Comparison of ENCODE assay signal across 9 cellular contexts in genomic region chr1:46370214-46370633, GRCh38. TPM values are rescaled to one million over a fixed set of nuclear protein-coding genes. Genes with fewer than 3 reads are reported as not detected.
DNase-seq lines count a peak whose midpoint lies in the region; ATAC-seq, FAIRE-seq and TF ChIP-seq lines count a peak whose summit lies in the region.
"Had no signal": no experiment of that assay in that cellular context is flagged by ENCODE, and none has a peak within 500 bp of the region (broad histone marks: within the 10 kb centered on the region; RNA-seq: fewer than 3 reads in every experiment).

No MANE protein-coding gene starts in this region.

- TF ChIP-seq POLR2A in HCT116 (IDR thresholded peaks at IDR 0.05; ENCODE audit: borderline replicate concordance, extremely low read depth, insufficient read depth, insufficient read length) = no peak

- H2AFZ ChIP-seq in HCT116 (ENCODE audit: low read depth, low read length, poor library complexity, severe bottlenecking) = no peak overlapping the region
- H2AFZ ChIP-seq in keratinocyte (ENCODE audit: control insufficient read depth, low read length) = peak overlapping the region; percentile 34

- H3K36me3 ChIP-seq in HCT116 (ENCODE audit: control insufficient read depth in 1 of 2, insufficient read depth in 2 of 2, low read length in 2 of 2) (peaks cover 5% of the 10 kb centered on the region in 2 experiments; a peak in 2 of 4 replicates), keratinocyte (ENCODE audit: control insufficient read depth in 2 of 2, extremely low read depth in 1 of 2, insufficient read depth in 2 of 2, low read length in 2 of 2) (peaks cover 0 to 2% of the 10 kb centered on the region in 2 experiments)

- RAD21 ChIA-PET in HCT116 (lab: Charles Lee; ENCODE audit: low non-redundant PET in 1 of 2, low total read pairs in 2 of 2, uncharacterized antibody in 2 of 2, unreplicated experiment in 2 of 2) = no interaction called here

- H3K4me1 ChIP-seq in HCT116 (ENCODE audit: control insufficient read depth in 1 of 2, insufficient read depth in 2 of 2, low read length in 2 of 2) (no peaks in the 10 kb centered on the region), keratinocyte (ENCODE audit: control insufficient read depth, extremely low read depth, insufficient read depth, low read length) (peaks cover 12% of the 10 kb centered on the region)
- H3K4me1 ChIP-seq: SJSA1 had no signal

- DNase-seq in GM10248 (ENCODE audit: extremely low spot score) = peak; percentile 44
- no peak for DNase-seq in HCT116 (ENCODE audit: low read depth, low spot score)
- DNase-seq in RKO (ENCODE audit: low spot score) = peak; percentile 41
- DNase-seq in keratinocyte (ENCODE audit: low read depth, low spot score) = peak; percentile 44
- DNase-seq in D721Med (ENCODE audit: insufficient read length, low spot score) = no peak
- no peak for DNase-seq in stimulated activated CD4-positive, alpha-beta T cell treated with anti-CD3 and anti-CD28 coated beads, Interleukin-4, amount 100 ng/mL, for 1 hour
- no peak for DNase-seq in occipital lobe (lab: John Stamatoyannopoulos, UW)

- intact Hi-C loops in HCT116 (cut with micrococcal nuclease) = no loop called here

- no TSS peak for BruUV-seq in HCT116 (replicated peaks; lab: Mats Ljungman, UMichigan)

- TF ChIP-seq CTCF in GM10248 (IDR thresholded peaks at IDR 0.05; ENCODE audit: control extremely low read depth, extremely low read depth, low read depth, missing control alignments) (no peak), HCT116 (IDR thresholded peaks at IDR 0.05 in 2 of 3, conservative IDR thresholded peaks at IDR 0.05 in 1 of 3; ENCODE audit: borderline replicate concordance in 1 of 3, insufficient read depth in 1 of 3, low read depth in 2 of 3, low read length in 2 of 3) (no peak), keratinocyte (optimal IDR thresholded peaks at IDR 0.05 in 1 of 3, IDR thresholded peaks at IDR 0.05 in 1 of 3, conservative IDR thresholded peaks at IDR 0.05 in 1 of 3; ENCODE audit: extremely low read depth in 1 of 3, insufficient read depth in 2 of 3, low read length in 3 of 3) (no peak), D721Med (IDR thresholded peaks at IDR 0.05; ENCODE audit: insufficient read depth, missing control alignments) (no peak)

- peak; percentile 51 for ATAC-seq in HCT116
- ATAC-seq in HG02588 (IDR thresholded peaks at IDR 0.05; ENCODE audit: unreplicated experiment) = no peak

- peak; percentile 86 for FAIRE-seq in keratinocyte (lab: Jason Lieb, UNC)
- FAIRE-seq in D721Med (lab: Jason Lieb, UNC) = no peak

- H3K9me3 ChIP-seq in HCT116 (ENCODE audit: control insufficient read depth in 1 of 2, insufficient read depth in 1 of 2, low read depth in 1 of 2, low read length in 2 of 2) (no peaks in the 10 kb centered on the region), keratinocyte (ENCODE audit: control insufficient read depth, low read depth, low read length) (no peaks in the 10 kb centered on the region)
- H3K9me3 ChIP-seq: SJSA1 had no signal

- dilution Hi-C loops in keratinocyte (cut with MboI; ENCODE audit: extremely low pct_ligation_motif_present, low sequenced_read_pairs) = no loop called here

- H3K4me2 ChIP-seq in HCT116 (ENCODE audit: low read length) (no peak overlapping the region), keratinocyte (ENCODE audit: control insufficient read depth, extremely low read depth, insufficient read depth, low read depth, low read length) (no peak overlapping the region)

- H3K4me3 ChIP-seq in HCT116 (replicated peaks in 1 of 2; ENCODE audit: low read depth in 1 of 2, low read length in 2 of 2) = no peak overlapping the region
- no peak overlapping the region for H3K4me3 ChIP-seq in keratinocyte (ENCODE audit: control insufficient read depth in 2 of 3, extremely low read depth in 1 of 3, insufficient read depth in 2 of 3, low read depth in 1 of 3, low read length in 3 of 3)
- H3K4me3 ChIP-seq: SJSA1 had no signal

- H4K20me1 ChIP-seq in HCT116 (ENCODE audit: insufficient read depth) = no peaks in the 10 kb centered on the region
- H4K20me1 ChIP-seq in keratinocyte (ENCODE audit: control insufficient read depth, extremely low read depth, insufficient read depth, low read length) = no peaks in the 10 kb centered on the region

- no peak for TF ChIP-seq RAD21 in HCT116 (IDR thresholded peaks at IDR 0.05; ENCODE audit: low read depth)

- H3K27me3 ChIP-seq in HCT116 (ENCODE audit: insufficient read depth, low read length) (no peaks in the 10 kb centered on the region), keratinocyte (ENCODE audit: control insufficient read depth, extremely low read depth, insufficient read depth, low read length) (no peaks in the 10 kb centered on the region)
- H3K27me3 ChIP-seq: SJSA1 had no signal

- H3K79me2 ChIP-seq in HCT116 (ENCODE audit: insufficient read depth, low read length) = no peaks in the 10 kb centered on the region
- no peaks in the 10 kb centered on the region for H3K79me2 ChIP-seq in keratinocyte (ENCODE audit: control insufficient read depth, insufficient read depth, low read length)

- peak overlapping the region; percentile 17; the same call in 1 of the 2 replicates for H3K27ac ChIP-seq in HCT116 (ENCODE audit: low read depth, low read length)
- no peak overlapping the region for H3K27ac ChIP-seq in keratinocyte (ENCODE audit: control insufficient read depth, insufficient read depth, low read length)
- H3K27ac ChIP-seq: SJSA1 had no signal

- H3K9ac ChIP-seq in HCT116 (ENCODE audit: low read length) = no peak overlapping the region
- H3K9ac ChIP-seq in keratinocyte (ENCODE audit: control insufficient read depth, extremely low read depth, insufficient read depth, low read length) = no peak overlapping the region

- no peaks in the 10 kb centered on the region for H3K9me2 ChIP-seq in HCT116 (ENCODE audit: insufficient read depth)

- H3K9me1 ChIP-seq in keratinocyte (ENCODE audit: control insufficient read depth, extremely low read depth, insufficient read depth, low read length) = no peaks in the 10 kb centered on the region

- CTCF ChIA-PET in GM10248 (lab: Yijun Ruan, JAX) (interaction anchor here (1.0 to 1.3 kb wide), 2 partner anchors 9 to 11 kb away, joined by 3 read pairs; no protein-coding TSS in a partner anchor), HCT116 (lab: Charles Lee) (no interaction called here)

- POLR2A ChIA-PET in GM10248 (lab: Yijun Ruan, JAX) = no interaction called here
- POLR2A ChIA-PET in HCT116 (lab: Charles Lee) = no interaction called here

TF ChIP-seq in HCT116, 20 proteins besides CTCF, POLR2A, EP300 and RAD21 (continues in another document):
- TF ChIP-seq ZBTB33 (IDR thresholded peaks at IDR 0.05; ENCODE audit: extremely low read depth, insufficient replicate concordance, low read length) = no peak
- TF ChIP-seq YY1 (IDR thresholded peaks at IDR 0.05; ENCODE audit: extremely low read depth, insufficient replicate concordance, low read depth, low read length) = no peak
- TF ChIP-seq JUND (IDR thresholded peaks at IDR 0.05) = no peak
- no peak for TF ChIP-seq ZFX (IDR thresholded peaks at IDR 0.05)
- TF ChIP-seq MAX (IDR thresholded peaks at IDR 0.05) = no peak
- no peak for TF ChIP-seq ZNF274 (IDR thresholded peaks at IDR 0.05; ENCODE audit: low read depth, low read length)
- no peak for TF ChIP-seq EZH2phosphoT487 (IDR thresholded peaks at IDR 0.05; ENCODE audit: borderline replicate concordance)
- no peak for TF ChIP-seq ATF3 (IDR thresholded peaks at IDR 0.05)
- TF ChIP-seq EZH2 (IDR thresholded peaks at IDR 0.05) = no peak
- TF ChIP-seq SIN3A (IDR thresholded peaks at IDR 0.05; ENCODE audit: low read depth) = no peak

RNA-seq across cellular contexts. Expression of gene FAAH, which starts 23.9 kb away (rescaled TPM):
- 24.8 TPM for total RNA-seq in HCT116 (2021; ENCODE audit: unreplicated experiment)
- 18.9 and 21.9 TPM in 2 replicates for polyA plus RNA-seq in HCT116 (2012)
- 5.3 to 8.5 TPM (median 5.4 TPM) in 3 replicates for polyA plus RNA-seq in keratinocyte
- polyA plus RNA-seq in keratinocyte (2011; ENCODE audit: low read depth) = 2.9 TPM
- polyA plus RNA-seq in keratinocyte (2011; cell fraction: cytosol; rRNA removed) = 1.5 and 2.9 TPM in 2 replicates
- polyA plus RNA-seq in keratinocyte (2011; cell fraction: nucleus; rRNA removed) = 20.3 and 20.9 TPM in 2 replicates
- 4.9 and 6.7 TPM in 2 replicates for polyA plus RNA-seq in keratinocyte (2012; ENCODE audit: low replicate concordance)
- polyA minus RNA-seq in keratinocyte = 3.3 to 10.9 TPM (median 6.1 TPM) in 3 replicates
- 11.1 TPM for polyA minus RNA-seq in keratinocyte (2011; cell fraction: cytosol; rRNA and poly(A)+ RNA removed)
- 9.0 and 9.5 TPM in 2 replicates for polyA minus RNA-seq in keratinocyte (2011; cell fraction: nucleus; rRNA and poly(A)+ RNA removed)
- 22.5 TPM for total RNA-seq in occipital lobe

RNA-seq across cellular contexts. Expression of gene NSUN4, which starts 29.6 kb away (rescaled TPM):
- total RNA-seq in HCT116 (2021; ENCODE audit: unreplicated experiment) (27.8 TPM), occipital lobe (7.2 TPM)
- polyA plus RNA-seq in HCT116 (2012) = 25.0 and 27.7 TPM in 2 replicates
- 26.3 to 28.2 TPM (median 26.6 TPM) in 3 replicates for polyA plus RNA-seq in keratinocyte
- polyA plus RNA-seq in keratinocyte (2011; ENCODE audit: low read depth) = 5.0 TPM
- polyA plus RNA-seq in keratinocyte (2011; cell fraction: cytosol; rRNA removed) = 17.4 and 19.4 TPM in 2 replicates
- 24.5 and 26.9 TPM in 2 replicates for polyA plus RNA-seq in keratinocyte (2011; cell fraction: nucleus; rRNA removed)
- polyA plus RNA-seq in keratinocyte (2012; ENCODE audit: low replicate concordance) = 12.4 and 17.9 TPM in 2 replicates
- polyA minus RNA-seq in keratinocyte = 55.7 to 111 TPM (median 63.4 TPM) in 3 replicates
- 20.5 TPM for polyA minus RNA-seq in keratinocyte (2011; cell fraction: cytosol; rRNA and poly(A)+ RNA removed)
- polyA minus RNA-seq in keratinocyte (2011; cell fraction: nucleus; rRNA and poly(A)+ RNA removed) = 25.3 and 41.0 TPM in 2 replicates

Comparison
In these comparisons a context has a peak if more than half of its experiments do, and no peak if none do; other contexts are left out.
1. DNase-seq: peak in GM10248 (single experiment), RKO (single experiment) and keratinocyte (single experiment); none in HCT116 (single experiment), D721Med (single experiment), stimulated activated CD4-positive, alpha-beta T cell treated with anti-CD3 and anti-CD28 coated beads, Interleukin-4, amount 100 ng/mL, for 1 hour (single experiment) and occipital lobe (single experiment).